Comparison of ENCODE assay signal across 8 cellular contexts in the genomic region with DNA sequence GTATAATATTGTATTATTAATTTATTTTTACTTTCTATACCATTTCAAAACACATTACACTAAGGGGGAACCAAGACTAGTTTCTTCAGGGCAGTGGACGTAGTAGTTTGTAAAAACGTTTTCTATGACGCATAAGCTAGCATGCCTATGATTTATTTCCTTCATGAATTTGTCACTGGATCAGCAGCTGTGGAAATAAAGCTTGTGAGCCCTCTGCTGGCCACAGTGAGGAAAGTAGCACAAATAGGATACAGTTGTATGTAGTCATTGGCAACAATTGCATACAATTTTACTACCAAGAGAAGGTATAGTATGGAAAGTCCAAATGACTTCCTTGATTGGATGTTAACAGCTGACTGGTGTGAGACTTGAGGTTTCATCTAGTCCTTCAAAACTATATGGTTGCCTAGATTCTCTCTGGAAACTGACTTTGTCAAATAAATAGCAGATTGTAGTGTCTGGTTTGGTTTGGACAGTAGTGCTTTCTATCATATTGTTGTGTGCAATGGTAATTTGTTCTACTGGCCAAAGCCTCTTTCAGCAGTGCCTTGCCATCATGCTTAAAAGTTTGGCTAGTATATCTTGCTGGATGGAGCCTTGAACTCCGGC. TPM values are rescaled to one million over a fixed set of nuclear protein-coding genes. Genes with fewer than 3 reads are reported as not detected.
DNase-seq lines count a peak whose midpoint lies in the region; ATAC-seq, FAIRE-seq and TF ChIP-seq lines count a peak whose summit lies in the region.

No MANE protein-coding gene starts in this region.

- H3K4me2 ChIP-seq in Loucy (ENCODE audit: low read depth, low read length, poor library complexity, severe bottlenecking) (no peak overlapping the region), parathyroid adenoma (ENCODE audit: low read length) (no peak overlapping the region)

- H2AFZ ChIP-seq in Loucy (ENCODE audit: low read length): no peak overlapping the region
- H2AFZ ChIP-seq in parathyroid adenoma: no peak overlapping the region

- no peak overlapping the region for H3K4me3 ChIP-seq in Loucy (ENCODE audit: low read length, poor library complexity, severe bottlenecking)
- H3K4me3 ChIP-seq in parathyroid adenoma (ENCODE audit: low read depth, low read length): no peak overlapping the region
- H3K4me3 ChIP-seq in aorta (ENCODE audit: low read length in 2 of 2): no peak overlapping the region

- H3K9ac ChIP-seq in Loucy (ENCODE audit: low read depth, low read length, poor library complexity, severe bottlenecking): no peak overlapping the region
- H3K9ac ChIP-seq in parathyroid adenoma: no peak overlapping the region

- no peaks in the 10 kb centered on the region for H3K4me1 ChIP-seq in Loucy (ENCODE audit: insufficient read depth, low read length, poor library complexity, severe bottlenecking)
- H3K4me1 ChIP-seq in parathyroid adenoma: no peaks in the 10 kb centered on the region
- H3K4me1 ChIP-seq in aorta (ENCODE audit: control insufficient read depth in 1 of 2, insufficient read depth in 2 of 2, low read length in 2 of 2): no peaks in the 10 kb centered on the region

- ATAC-seq in aorta (ENCODE audit: low FRiP score): peak; percentile 91
- no peak for ATAC-seq in HG03095 (IDR thresholded peaks at IDR 0.05; ENCODE audit: unreplicated experiment)

- H4K20me1 ChIP-seq in Loucy (ENCODE audit: insufficient read depth, low read length, poor library complexity, severe bottlenecking): no peaks in the 10 kb centered on the region

- DNase-seq in GM04504 (ENCODE audit: low read depth): peak; percentile 74
- peak; percentile 81 for DNase-seq in RWPE1 (ENCODE audit: low spot score)
- DNase-seq in activated gamma-delta T cell treated with anti-CD3 and anti-CD28 coated beads, Interleukin-2, amount 50 U/mL, for 16 hours (ENCODE audit: low read depth): peak; percentile 11
- DNase-seq in frontal cortex (ENCODE audit: low spot score in 2 of 2): peak; percentile 22 to 62
- DNase-seq in aorta: peak in 1 of 2 donors; percentile 70

- TF ChIP-seq CTCF in Loucy (conservative IDR thresholded peaks at IDR 0.05; ENCODE audit: low read length) (peak; percentile 91), RWPE1 (conservative IDR thresholded peaks at IDR 0.05; ENCODE audit: low read depth) (peak; percentile 83), parathyroid adenoma (IDR thresholded peaks at IDR 0.05) (peak; percentile 74)

- peaks cover 51% of the 10 kb centered on the region; the same call in 1 of the 2 replicates for H3K36me3 ChIP-seq in Loucy (ENCODE audit: insufficient read depth, low read length)
- H3K36me3 ChIP-seq in parathyroid adenoma (ENCODE audit: control insufficient read depth, insufficient read depth, low read length): no peaks in the 10 kb centered on the region
- peaks cover 0 to 10% of the 10 kb centered on the region in 2 donors for H3K36me3 ChIP-seq in aorta (ENCODE audit: control insufficient read depth in 1 of 2, insufficient read depth in 2 of 2, low read length in 1 of 2)

- 24 to 25% methylated on average over 4 of the region's 4 CpGs for WGBS in aorta, 2 donors

- H3K27ac ChIP-seq in RWPE1 (no peak overlapping the region), parathyroid adenoma (no peak overlapping the region), aorta (ENCODE audit: low read depth in 1 of 2, low read length in 2 of 2) (no peak overlapping the region)

- POLR2A ChIA-PET in RWPE1 (lab: Yijun Ruan, JAX; ENCODE audit: low non-redundant PET): interaction anchor here (0.7 kb wide), 1 partner anchor 67 kb away, joined by 5 read pairs; no protein-coding TSS in a partner anchor

- peak; percentile 45 for FAIRE-seq in frontal cortex (lab: Jason Lieb, UNC)

- no peaks in the 10 kb centered on the region for H3K27me3 ChIP-seq in Loucy (ENCODE audit: insufficient read depth, low read length, poor library complexity, severe bottlenecking)
- H3K27me3 ChIP-seq in parathyroid adenoma (ENCODE audit: control insufficient read depth, insufficient read depth, low read length): no peaks in the 10 kb centered on the region
- no peaks in the 10 kb centered on the region for H3K27me3 ChIP-seq in aorta (ENCODE audit: control insufficient read depth in 1 of 2, insufficient read depth in 2 of 2, low read length in 1 of 2)

- H3K79me2 ChIP-seq in Loucy (ENCODE audit: insufficient read depth, low read length) (no peaks in the 10 kb centered on the region), parathyroid adenoma (no peaks in the 10 kb centered on the region)

- H3K9me3 ChIP-seq in Loucy (ENCODE audit: insufficient read depth, low read depth, low read length): no peaks in the 10 kb centered on the region
- H3K9me3 ChIP-seq in parathyroid adenoma (ENCODE audit: control insufficient read depth, low read length): no peaks in the 10 kb centered on the region
- no peaks in the 10 kb centered on the region for H3K9me3 ChIP-seq in aorta (ENCODE audit: control insufficient read depth, low read length)

- H3K9me2 ChIP-seq in Loucy (replicated peaks; ENCODE audit: low read depth, low read length): no peaks in the 10 kb centered on the region

- no peaks in the 10 kb centered on the region for H3F3A ChIP-seq in Loucy (ENCODE audit: low read depth)

- CTCF ChIA-PET in RWPE1 (lab: Yijun Ruan, JAX): interaction anchor here (0.6 to 1.6 kb wide), 12 partner anchors 10 to 351 kb away, joined by 3 to 5 read pairs (median 3); partner anchors contain the start of gene ERH

- intact Hi-C loops in aorta (cut with DNase I): loop anchor here (1.0 to 2.0 kb wide), 2 partner anchors 218 to 221 kb away; no protein-coding TSS in a partner anchor

RNA-seq across cellular contexts. Expression of gene PLEKHD1, which starts 24.3 kb away (rescaled TPM):
- total RNA-seq in frontal cortex: 0.41 TPM
- under 1 TPM; 0.26 to 0.30 TPM for total RNA-seq in aorta
- polyA plus RNA-seq in aorta: under 1 TPM; 0.13 to 0.23 TPM
